In the genomic region with DNA sequence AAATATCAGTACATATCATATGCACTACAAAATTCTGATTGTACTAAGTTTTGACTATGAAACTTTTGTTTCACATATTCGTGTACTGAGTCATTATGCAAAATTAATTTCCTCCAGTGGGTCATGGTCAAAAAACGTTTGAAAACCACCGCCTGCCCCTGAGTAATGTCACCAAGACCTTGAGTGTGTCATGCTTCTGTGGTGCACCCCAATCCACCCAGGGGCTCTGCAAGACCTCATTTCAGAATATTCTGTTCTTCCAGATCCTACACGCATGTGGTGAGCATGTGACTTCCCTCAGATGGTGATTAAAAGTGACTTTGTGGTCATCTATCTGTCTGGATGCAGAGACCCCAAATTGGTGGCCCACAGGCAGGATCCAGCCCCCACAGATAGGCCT, we compare ENCODE assay signal across 10 cellular contexts. TPM values are rescaled to one million over a fixed set of nuclear protein-coding genes. Genes with fewer than 3 reads are reported as not detected.
DNase-seq lines count a peak whose midpoint lies in the region; ATAC-seq and TF ChIP-seq lines count a peak whose summit lies in the region.
"Had no signal": no experiment of that assay in that cellular context is flagged by ENCODE, and none has a peak within 500 bp of the region (broad histone marks: within the 10 kb centered on the region; RNA-seq: fewer than 3 reads in every experiment).

No MANE protein-coding gene starts in this region.

- H3K4me3 ChIP-seq in AG09309 (ENCODE audit: control insufficient read depth, low read depth, low read length) (no peak overlapping the region), esophagus muscularis mucosa (no peak overlapping the region)

- DNase-seq in AG09309 (ENCODE audit: low read depth) (peak; percentile 28), HPDE6-E6E7 (ENCODE audit: extremely low spot score) (peak; percentile 21), esophagus muscularis mucosa (ENCODE audit: extremely low spot score) (no peak), HuH-7.5 (ENCODE audit: low spot score) (no peak), NAMALWA (ENCODE audit: low spot score) (no peak), T-helper 9 cell (no peak), head of caudate nucleus (no peak)
- DNase-seq: NCI-H2081 had no signal

- TF ChIP-seq POLR2A in esophagus muscularis mucosa (IDR thresholded peaks at IDR 0.05; ENCODE audit: low read depth) = no peak

- H3K9me3 ChIP-seq in esophagus muscularis mucosa = no peaks in the 10 kb centered on the region

- intact Hi-C loops in esophagus muscularis mucosa (cut with DNase I) = no loop called here
- intact Hi-C loops in head of caudate nucleus (cut with DNase I) = no loop called here

- no peaks in the 10 kb centered on the region for H3K36me3 ChIP-seq in esophagus muscularis mucosa

- 60% methylated on average over 4 of the region's 4 CpGs for WGBS in esophagus muscularis mucosa

- peak overlapping the region; percentile 13 to 78 (median 70) for H3K27ac ChIP-seq in esophagus muscularis mucosa (replicated peaks in 1 of 4)

- peaks cover 50 to 54% (median 51%) of the 10 kb centered on the region in 4 donors for H3K4me1 ChIP-seq in esophagus muscularis mucosa

- no peaks in the 10 kb centered on the region for H3K27me3 ChIP-seq in esophagus muscularis mucosa

- TF ChIP-seq CTCF in AG09309 (IDR thresholded peaks at IDR 0.05; ENCODE audit: control insufficient read depth, insufficient read depth, low read depth, low read length, missing control alignments) (no peak), esophagus muscularis mucosa (IDR thresholded peaks at IDR 0.05) (no peak)

- no peak for TF ChIP-seq EP300 in esophagus muscularis mucosa (IDR thresholded peaks at IDR 0.05)

- peak; percentile 96 for ATAC-seq in GM19351 (IDR thresholded peaks at IDR 0.05; ENCODE audit: unreplicated experiment)
- ATAC-seq: left lobe of liver had no signal

RNA-seq across cellular contexts. Expression of a gene that starts 31.0 kb away (rescaled TPM):
- 10 to 100 TPM; 40.9 to 64.5 (median 45.8) TPM for total RNA-seq in esophagus muscularis mucosa

Comparison
In these comparisons a context has a peak if more than half of its experiments do, and no peak if none do; other contexts are left out.
1. DNase-seq: peak in AG09309 (single experiment) and HPDE6-E6E7 (single experiment); none in esophagus muscularis mucosa (single experiment), HuH-7.5 (single experiment), NAMALWA (single experiment), T-helper 9 cell (single experiment) and head of caudate nucleus (0 of 42).